ENCODE assay signal across 8 cellular contexts in genomic region chr20:35618372-35619131, GRCh38. TPM values are rescaled to one million over a fixed set of nuclear protein-coding genes. Genes with fewer than 3 reads are reported as not detected.
DNase-seq lines count a peak whose midpoint lies in the region; ATAC-seq, FAIRE-seq and TF ChIP-seq lines count a peak whose summit lies in the region.

No MANE protein-coding gene starts in this region.

- H3K27me3 Mint-ChIP-seq in Caco-2 (ENCODE audit: insufficient read depth, unreplicated experiment): no peaks in the 10 kb centered on the region
- no peaks in the 10 kb centered on the region for H3K27me3 Mint-ChIP-seq in activated T-helper 17 cell treated with anti-CD3 and anti-CD28 coated beads, Interleukin-2, amount 50 U/mL, for 72 hours

- H3K9me3 ChIP-seq in Caco-2: no peaks in the 10 kb centered on the region
- H3K9me3 ChIP-seq in left ventricle myocardium inferior (replicated peaks): no peaks in the 10 kb centered on the region
- H3K9me3 ChIP-seq in small intestine (ENCODE audit: control insufficient read depth, low read depth): no peaks in the 10 kb centered on the region

- peak overlapping the region; percentile 98 for H3K4me3 Mint-ChIP-seq in Caco-2 (ENCODE audit: unreplicated experiment)
- H3K4me3 Mint-ChIP-seq in activated T-helper 17 cell treated with anti-CD3 and anti-CD28 coated beads, Interleukin-2, amount 50 U/mL, for 72 hours: peak overlapping the region; percentile 90

- TF ChIP-seq CTCF in Caco-2 (IDR thresholded peaks at IDR 0.05; ENCODE audit: insufficient read depth in 1 of 2, low read depth in 1 of 2, low read length in 1 of 2, severe bottlenecking in 1 of 2, unreplicated experiment in 1 of 2): no peak
- no peak for TF ChIP-seq CTCF in KMS-11 (conservative IDR thresholded peaks at IDR 0.05; ENCODE audit: low read depth, low read length)
- TF ChIP-seq CTCF in left ventricle myocardium inferior (IDR thresholded peaks at IDR 0.05; ENCODE audit: borderline replicate concordance): no peak

- POLR2A ChIA-PET in Caco-2 (lab: Charles Lee): interaction anchor here (0.7 to 1.8 kb wide), 11 partner anchors 12 to 336 kb away, joined by 3 to 15 read pairs (median 5); partner anchors contain the start of genes CPNE1, ERGIC3, NFS1 and RBM12

- H2AFZ ChIP-seq in KMS-11 (ENCODE audit: low read depth): peak overlapping the region; percentile 20; the same call in 1 of the 2 replicates

- DNase-seq in Caco-2 (peak in 1 of 2 experiments; percentile 67), left ventricle myocardium inferior (no peak), small intestine (peak; percentile 10), D341Med (ENCODE audit: low spot score) (no peak), GM12892 (ENCODE audit: insufficient read length) (no peak)

- H3K9ac ChIP-seq in KMS-11: peak overlapping the region; percentile 2; the same call in 1 of the 2 replicates

- H3K36me3 Mint-ChIP-seq in Caco-2 (ENCODE audit: insufficient read depth, unreplicated experiment): peaks cover 92% of the 10 kb centered on the region
- H3K36me3 Mint-ChIP-seq in activated T-helper 17 cell treated with anti-CD3 and anti-CD28 coated beads, Interleukin-2, amount 50 U/mL, for 72 hours (ENCODE audit: low read depth): peaks cover 30% of the 10 kb centered on the region

- H3K4me2 ChIP-seq in KMS-11: peak overlapping the region; percentile 78

- H3K27me3 ChIP-seq in Caco-2 (replicated peaks; ENCODE audit: control insufficient read depth, insufficient read depth, low read length) (no peaks in the 10 kb centered on the region), KMS-11 (ENCODE audit: insufficient read depth, low read depth) (no peaks in the 10 kb centered on the region), left ventricle myocardium inferior (ENCODE audit: low read depth) (no peaks in the 10 kb centered on the region), small intestine (ENCODE audit: control insufficient read depth in 2 of 2, insufficient read depth in 2 of 2, low read length in 2 of 2) (no peaks in the 10 kb centered on the region)

- H3K4me1 ChIP-seq in Caco-2 (peaks cover 5% of the 10 kb centered on the region; the same call in 1 of the 2 replicates), KMS-11 (ENCODE audit: low read depth, poor library complexity, severe bottlenecking) (peaks cover 47% of the 10 kb centered on the region), left ventricle myocardium inferior (peaks cover 42% of the 10 kb centered on the region), small intestine (ENCODE audit: control insufficient read depth in 2 of 2, insufficient read depth in 1 of 2, low read depth in 1 of 2, low read length in 1 of 2) (peaks cover 0 to 2% of the 10 kb centered on the region in 2 donors)

- H3K27ac ChIP-seq in KMS-11 (no peak overlapping the region), left ventricle myocardium inferior (replicated peaks) (peak overlapping the region; percentile 93), small intestine (ENCODE audit: low read depth in 1 of 2, low read length in 1 of 2) (no peak overlapping the region)

- BruUV-seq in Caco-2 (replicated peaks; lab: Mats Ljungman, UMichigan): no TSS peak

- H3K4me1 Mint-ChIP-seq in Caco-2 (ENCODE audit: low read depth, unreplicated experiment): peaks cover 29% of the 10 kb centered on the region
- H3K4me1 Mint-ChIP-seq in activated T-helper 17 cell treated with anti-CD3 and anti-CD28 coated beads, Interleukin-2, amount 50 U/mL, for 72 hours: peaks cover 18% of the 10 kb centered on the region

- H3K27ac Mint-ChIP-seq in Caco-2 (ENCODE audit: unreplicated experiment): peak overlapping the region; percentile 100
- H3K27ac Mint-ChIP-seq in activated T-helper 17 cell treated with anti-CD3 and anti-CD28 coated beads, Interleukin-2, amount 50 U/mL, for 72 hours: peak overlapping the region; percentile 90

- FAIRE-seq in small intestine (lab: Jason Lieb, UNC) (no peak), GM12892 (lab: Jason Lieb, UNC) (no peak)

- TF ChIP-seq POLR2A in GM12892 (IDR thresholded peaks at IDR 0.05; ENCODE audit: low read depth, low read length): no peak

- intact Hi-C loops in Caco-2 (cut with micrococcal nuclease; ENCODE audit: unreplicated experiment) (loop anchor here (1.0 to 10.0 kb wide), 4 partner anchors 106 to 294 kb away; partner anchors contain the start of gene PHF20), left ventricle myocardium inferior (cut with micrococcal nuclease) (no loop called here)

- ATAC-seq in activated T-helper 17 cell treated with anti-CD3 and anti-CD28 coated beads, Interleukin-2, amount 50 U/mL, for 72 hours (replicated peaks): no peak
- ATAC-seq in HG03139 (IDR thresholded peaks at IDR 0.05; ENCODE audit: unreplicated experiment): no peak

- no peaks in the 10 kb centered on the region for H3K79me2 ChIP-seq in KMS-11 (ENCODE audit: insufficient read depth, low read depth)

- CTCF ChIA-PET in Caco-2 (lab: Charles Lee): interaction anchor here (0.6 to 5.4 kb wide), 41 partner anchors 8 to 336 kb away, joined by 3 to 46 read pairs (median 5); partner anchors contain the start of genes CEP250, CPNE1, ERGIC3 and NFS1

- no peaks in the 10 kb centered on the region for H4K20me1 ChIP-seq in KMS-11 (ENCODE audit: insufficient read depth)

- no peaks in the 10 kb centered on the region for H3K36me3 ChIP-seq in Caco-2 (ENCODE audit: control insufficient read depth, insufficient read depth, low read length)
- no peaks in the 10 kb centered on the region for H3K36me3 ChIP-seq in KMS-11 (ENCODE audit: insufficient read depth)
- peaks cover 10% of the 10 kb centered on the region for H3K36me3 ChIP-seq in left ventricle myocardium inferior
- H3K36me3 ChIP-seq in small intestine (ENCODE audit: control insufficient read depth in 2 of 2, insufficient read depth in 2 of 2, low read length in 2 of 2): no peaks in the 10 kb centered on the region

- 6 to 9% (median 6%) methylated on average over 26 to 34 of the region's 34 CpGs for WGBS in small intestine, 3 donors

- H3K4me3 ChIP-seq in Caco-2 (ENCODE audit: low read depth, low read length) (peak overlapping the region; percentile 66), KMS-11 (IDR thresholded peaks at IDR 0.05; ENCODE audit: insufficient read depth, low read depth, low read length) (no peak overlapping the region), left ventricle myocardium inferior (peak overlapping the region; percentile 74), small intestine (ENCODE audit: low read depth in 1 of 2, low read length in 2 of 2) (peak overlapping the region in 1 of 2 donors; percentile 37)

- no peaks in the 10 kb centered on the region for H3K9me3 Mint-ChIP-seq in Caco-2 (ENCODE audit: unreplicated experiment)
- H3K9me3 Mint-ChIP-seq in activated T-helper 17 cell treated with anti-CD3 and anti-CD28 coated beads, Interleukin-2, amount 50 U/mL, for 72 hours: no peaks in the 10 kb centered on the region

RNA-seq across cellular contexts. Expression of gene SPAG4, which starts 2.9 kb away (rescaled TPM):
- 5.4 and 6.1 TPM in 2 replicates for total RNA-seq in Caco-2 (2022)
- total RNA-seq in activated T-helper 17 cell treated with anti-CD3 and anti-CD28 coated beads, Interleukin-2, amount 50 U/mL, for 72 hours: 10 to 100 TPM in 1 of 2 donors, 1 to 10 TPM in 1; 7.2 to 52.4 TPM
- total RNA-seq in left ventricle myocardium inferior: 2.3 TPM
- polyA plus RNA-seq in small intestine: 10 to 100 TPM in 1 of 3 donors, 1 to 10 TPM in 2; 1.3 to 10.5 (median 2.8) TPM
- polyA plus RNA-seq in GM12892 (2012; ENCODE audit: missing spikeins): 13.6 TPM

RNA-seq across cellular contexts. Expression of gene CPNE1, which starts 46.1 kb away (rescaled TPM):
- total RNA-seq in Caco-2 (2022) (815 and 833 TPM in 2 replicates), left ventricle myocardium inferior (47.3 TPM)
- total RNA-seq in activated T-helper 17 cell treated with anti-CD3 and anti-CD28 coated beads, Interleukin-2, amount 50 U/mL, for 72 hours: 100 to 1,000 TPM; 269 to 280 TPM
- polyA plus RNA-seq in small intestine: 100 to 1,000 TPM in 2 of 3 donors, 10 to 100 TPM in 1; 94.3 to 127 (median 100) TPM
- polyA plus RNA-seq in GM12892 (2012; ENCODE audit: missing spikeins): 137 TPM

RNA-seq across cellular contexts. Expression of gene RBM12, which starts 46.1 kb away (rescaled TPM):
- total RNA-seq in Caco-2 (2022) (146 and 147 TPM in 2 replicates), left ventricle myocardium inferior (46.2 TPM)
- total RNA-seq in activated T-helper 17 cell treated with anti-CD3 and anti-CD28 coated beads, Interleukin-2, amount 50 U/mL, for 72 hours: 100 to 1,000 TPM; 106 to 116 TPM
- 10 to 100 TPM in 1 of 3 donors, 1 to 10 TPM in 2; 6.9 to 16.2 (median 8.9) TPM for polyA plus RNA-seq in small intestine
- polyA plus RNA-seq in GM12892 (2012; ENCODE audit: missing spikeins): 41.9 TPM
